Comparison of ENCODE assay signal across 1 cellular context in the genomic region with DNA sequence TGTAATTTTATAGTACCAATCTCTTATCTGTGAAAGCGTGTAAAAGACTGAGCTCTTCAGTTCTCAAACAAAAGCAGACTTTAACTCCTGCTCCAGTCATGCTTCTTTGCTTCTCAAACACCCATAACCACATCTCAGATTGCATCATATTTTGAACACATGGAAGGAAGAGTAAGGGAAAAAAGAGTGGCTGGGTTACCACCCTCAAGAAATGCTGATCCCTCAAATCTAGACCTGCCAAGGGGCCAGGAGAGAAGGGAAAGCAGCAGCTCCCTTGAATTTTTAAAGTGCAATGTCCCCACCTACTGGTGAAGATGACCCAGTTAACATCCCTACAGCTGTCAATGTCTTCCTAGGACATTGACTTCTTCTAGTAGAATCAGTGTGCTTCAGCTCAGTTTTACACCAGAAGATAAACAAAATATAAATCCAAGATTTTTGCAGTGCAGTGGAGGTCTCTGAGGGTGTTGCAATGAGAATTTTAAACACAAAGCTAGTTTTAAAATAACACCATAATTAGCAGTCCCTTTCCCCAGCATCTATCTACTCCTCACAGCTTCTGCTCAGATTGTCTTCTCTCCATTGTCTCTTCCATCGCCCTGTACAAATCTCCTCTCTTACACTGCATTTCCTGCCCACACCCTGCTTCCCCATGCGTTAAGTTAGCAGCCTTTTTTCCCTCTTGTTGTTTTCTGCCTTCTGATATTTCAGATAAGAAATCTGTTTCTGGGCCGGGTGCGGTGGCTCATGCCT.
A peak's percentile ranks its signal among the peaks of the same experiment; 100 is the strongest.
TF ChIP-seq lines count a peak whose summit lies in the region.

No MANE protein-coding gene starts in this region.

TF ChIP-seq in K562, 482 proteins besides CTCF, POLR2A, EP300 and RAD21:
- peak; percentile 61 for TF ChIP-seq MAFK (IDR thresholded peaks at IDR 0.05; ENCODE audit: low read length)
- peak in 1 of 2 experiments; percentile 87 for TF ChIP-seq NCOA2 (IDR thresholded peaks at IDR 0.05; ENCODE audit: partially characterized antibody in 2 of 2)
- TF ChIP-seq ATF7 (IDR thresholded peaks at IDR 0.05), result no peak
- no peak for TF ChIP-seq SP1 (CRISPR knock-in tag; IDR thresholded peaks at IDR 0.05)
- TF ChIP-seq ZSCAN32 (CRISPR knock-in tag; IDR thresholded peaks at IDR 0.05), result peak; percentile 77
- 0 out of 2 replicates have a peak, but pooled peaks have one; percentile 24 for TF ChIP-seq GTF2E2 (tag; IDR thresholded peaks at IDR 0.05)
- peak; percentile 78 for TF ChIP-seq ATF4 (CRISPR knock-in tag; IDR thresholded peaks at IDR 0.05)
- peak; percentile 40; the same call in 1 of the 2 replicates for TF ChIP-seq CEBPG (CRISPR knock-in tag; IDR thresholded peaks at IDR 0.05)
- peak; percentile 60 to 85 for TF ChIP-seq CEBPG (tag; conservative IDR thresholded peaks at IDR 0.05 in 1 of 2, IDR thresholded peaks at IDR 0.05 in 1 of 2)
- TF ChIP-seq TRIM25 (IDR thresholded peaks at IDR 0.05; ENCODE audit: borderline replicate concordance), result no peak
- TF ChIP-seq, protein P1, sequence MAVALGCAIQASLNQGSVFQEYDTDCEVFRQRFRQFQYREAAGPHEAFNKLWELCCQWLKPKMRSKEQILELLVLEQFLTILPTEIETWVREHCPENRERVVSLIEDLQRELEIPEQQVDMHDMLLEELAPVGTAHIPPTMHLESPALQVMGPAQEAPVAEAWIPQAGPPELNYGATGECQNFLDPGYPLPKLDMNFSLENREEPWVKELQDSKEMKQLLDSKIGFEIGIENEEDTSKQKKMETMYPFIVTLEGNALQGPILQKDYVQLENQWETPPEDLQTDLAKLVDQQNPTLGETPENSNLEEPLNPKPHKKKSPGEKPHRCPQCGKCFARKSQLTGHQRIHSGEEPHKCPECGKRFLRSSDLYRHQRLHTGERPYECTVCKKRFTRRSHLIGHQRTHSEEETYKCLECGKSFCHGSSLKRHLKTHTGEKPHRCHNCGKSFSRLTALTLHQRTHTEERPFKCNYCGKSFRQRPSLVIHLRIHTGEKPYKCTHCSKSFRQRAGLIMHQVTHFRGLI (CRISPR knock-in tag; IDR thresholded peaks at IDR 0.05), result no peak
- no peak for TF ChIP-seq HMG20A (CRISPR knock-in tag; conservative IDR thresholded peaks at IDR 0.05)
- TF ChIP-seq ZNF224 (CRISPR knock-in tag; IDR thresholded peaks at IDR 0.05), result no peak
- TF ChIP-seq ZNF316 (IDR thresholded peaks at IDR 0.05), result peak; percentile 93
- no peak for TF ChIP-seq CREB5 (CRISPR knock-in tag; IDR thresholded peaks at IDR 0.05)
- TF ChIP-seq JUN (IDR thresholded peaks at IDR 0.05; ENCODE audit: borderline replicate concordance, low read depth, low read length), result no peak
- no peak for TF ChIP-seq JUN (CRISPR knock-in tag; IDR thresholded peaks at IDR 0.05; ENCODE audit: borderline replicate concordance)
- TF ChIP-seq, protein P2, sequence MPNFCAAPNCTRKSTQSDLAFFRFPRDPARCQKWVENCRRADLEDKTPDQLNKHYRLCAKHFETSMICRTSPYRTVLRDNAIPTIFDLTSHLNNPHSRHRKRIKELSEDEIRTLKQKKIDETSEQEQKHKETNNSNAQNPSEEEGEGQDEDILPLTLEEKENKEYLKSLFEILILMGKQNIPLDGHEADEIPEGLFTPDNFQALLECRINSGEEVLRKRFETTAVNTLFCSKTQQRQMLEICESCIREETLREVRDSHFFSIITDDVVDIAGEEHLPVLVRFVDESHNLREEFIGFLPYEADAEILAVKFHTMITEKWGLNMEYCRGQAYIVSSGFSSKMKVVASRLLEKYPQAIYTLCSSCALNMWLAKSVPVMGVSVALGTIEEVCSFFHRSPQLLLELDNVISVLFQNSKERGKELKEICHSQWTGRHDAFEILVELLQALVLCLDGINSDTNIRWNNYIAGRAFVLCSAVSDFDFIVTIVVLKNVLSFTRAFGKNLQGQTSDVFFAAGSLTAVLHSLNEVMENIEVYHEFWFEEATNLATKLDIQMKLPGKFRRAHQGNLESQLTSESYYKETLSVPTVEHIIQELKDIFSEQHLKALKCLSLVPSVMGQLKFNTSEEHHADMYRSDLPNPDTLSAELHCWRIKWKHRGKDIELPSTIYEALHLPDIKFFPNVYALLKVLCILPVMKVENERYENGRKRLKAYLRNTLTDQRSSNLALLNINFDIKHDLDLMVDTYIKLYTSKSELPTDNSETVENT (CRISPR knock-in tag; IDR thresholded peaks at IDR 0.05), result no peak
- no peak for TF ChIP-seq FOXJ3 (CRISPR knock-in tag; IDR thresholded peaks at IDR 0.05)
- peak; percentile 59 for TF ChIP-seq ATF3 (IDR thresholded peaks at IDR 0.05)
- no peak for TF ChIP-seq ATF3 (CRISPR knock-in tag; conservative IDR thresholded peaks at IDR 0.05)
- no peak for TF ChIP-seq XRCC4 (IDR thresholded peaks at IDR 0.05; ENCODE audit: extremely low read depth, insufficient read depth, insufficient read length)
- peak; percentile 73 for TF ChIP-seq MAFF (IDR thresholded peaks at IDR 0.05; ENCODE audit: low read length)
- TF ChIP-seq, protein P3, sequence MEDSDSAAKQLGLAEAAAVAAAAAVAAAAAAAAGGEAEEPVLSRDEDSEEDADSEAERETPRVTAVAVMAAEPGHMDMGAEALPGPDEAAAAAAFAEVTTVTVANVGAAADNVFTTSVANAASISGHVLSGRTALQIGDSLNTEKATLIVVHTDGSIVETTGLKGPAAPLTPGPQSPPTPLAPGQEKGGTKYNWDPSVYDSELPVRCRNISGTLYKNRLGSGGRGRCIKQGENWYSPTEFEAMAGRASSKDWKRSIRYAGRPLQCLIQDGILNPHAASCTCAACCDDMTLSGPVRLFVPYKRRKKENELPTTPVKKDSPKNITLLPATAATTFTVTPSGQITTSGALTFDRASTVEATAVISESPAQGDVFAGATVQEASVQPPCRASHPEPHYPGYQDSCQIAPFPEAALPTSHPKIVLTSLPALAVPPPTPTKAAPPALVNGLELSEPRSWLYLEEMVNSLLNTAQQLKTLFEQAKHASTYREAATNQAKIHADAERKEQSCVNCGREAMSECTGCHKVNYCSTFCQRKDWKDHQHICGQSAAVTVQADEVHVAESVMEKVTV (CRISPR knock-in tag; IDR thresholded peaks at IDR 0.05), result peak; percentile 47; the same call in 1 of the 2 replicates
- no peak for TF ChIP-seq BCL6 (CRISPR knock-in tag; IDR thresholded peaks at IDR 0.05)
- TF ChIP-seq C11orf30 (IDR thresholded peaks at IDR 0.05; ENCODE audit: low read depth), result peak; percentile 92
- TF ChIP-seq MAFG (tag; conservative IDR thresholded peaks at IDR 0.05), result peak; percentile 86
- no peak for TF ChIP-seq ZBTB5 (IDR thresholded peaks at IDR 0.05)
- no peak for TF ChIP-seq ZNF408 (CRISPR knock-in tag; IDR thresholded peaks at IDR 0.05; ENCODE audit: low read depth)
- TF ChIP-seq SMC3 (conservative IDR thresholded peaks at IDR 0.05; ENCODE audit: insufficient read depth, low read depth, low read length), result peak; percentile 56; the same call in 1 of the 2 replicates
